In the genomic region with DNA sequence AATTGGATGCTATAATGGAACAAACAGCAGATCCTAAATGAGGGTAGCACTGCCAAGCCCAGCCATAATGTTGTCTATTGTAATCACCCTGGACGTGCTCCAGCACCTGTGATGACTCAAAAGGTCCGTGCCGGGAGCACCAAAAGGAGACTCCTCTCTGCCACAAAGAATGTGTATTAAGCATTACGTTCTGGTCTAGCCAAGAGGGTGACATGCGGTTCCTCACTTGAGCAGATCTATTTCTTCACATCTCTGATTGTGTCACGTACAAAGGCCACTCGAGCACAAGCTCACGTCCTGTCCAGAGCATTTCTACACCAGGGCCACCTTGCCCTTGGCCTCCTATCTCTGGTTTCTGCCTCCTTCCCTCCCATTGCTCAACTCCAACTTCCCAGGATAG, we compare ENCODE assay signal across 13 cellular contexts.
DNase-seq lines count a peak whose midpoint lies in the region; ATAC-seq and TF ChIP-seq lines count a peak whose summit lies in the region.
"Had no signal": no experiment of that assay in that cellular context is flagged by ENCODE, and none has a peak within 500 bp of the region (broad histone marks: within the 10 kb centered on the region; RNA-seq: fewer than 3 reads in every experiment).

No MANE protein-coding gene starts in this region.

- POLR2A ChIA-PET in RWPE1 (lab: Yijun Ruan, JAX; ENCODE audit: low non-redundant PET): no interaction called here

- no peak for ATAC-seq in HG02623 (IDR thresholded peaks at IDR 0.05; ENCODE audit: unreplicated experiment)

- H3K4me3 ChIP-seq in fibroblast of villous mesenchyme (ENCODE audit: low read depth, low read length): no peak overlapping the region
- H3K4me3 ChIP-seq: HAP-1, vagina had no signal

- TF ChIP-seq CTCF in RWPE1 (conservative IDR thresholded peaks at IDR 0.05; ENCODE audit: low read depth) (no peak), fibroblast of villous mesenchyme (IDR thresholded peaks at IDR 0.05; ENCODE audit: insufficient read depth, low read depth, low read length) (no peak)

- DNase-seq in AG08395 (ENCODE audit: low spot score): peak; percentile 17
- DNase-seq in HT-29 (ENCODE audit: low spot score): peak; percentile 33
- DNase-seq in RWPE1 (ENCODE audit: low spot score): peak; percentile 69
- peak; percentile 56 for DNase-seq in fibroblast of villous mesenchyme (ENCODE audit: low read depth)
- no peak for DNase-seq in GM19238 (ENCODE audit: insufficient read length, low spot score)
- DNase-seq in RPMI8226: no peak
- no peak for DNase-seq in NK-92 treated with Interleukin-12 subunit alpha and Interleukin-12 subunit beta, amount 100 ng/mL, for 24 hours (lab: John Stamatoyannopoulos, UW)
- DNase-seq: activated CD4-positive, alpha-beta T cell treated with anti-CD3 and anti-CD28 coated beads, Interleukin-2, amount 50 U/mL, for 4 hours; NCI-H69; SW 1271 had no signal

- peak overlapping the region; percentile 83 for H3K27ac ChIP-seq in RWPE1
- H3K27ac ChIP-seq: vagina had no signal

- CTCF ChIA-PET in RWPE1 (lab: Yijun Ruan, JAX): no interaction called here

Comparison
In these comparisons a context has a peak if more than half of its experiments do, and no peak if none do; other contexts are left out.
1. DNase-seq: peak in AG08395 (single experiment), HT-29 (single experiment), RWPE1 (single experiment) and fibroblast of villous mesenchyme (single experiment); none in GM19238 (single experiment), RPMI8226 (single experiment) and NK-92 treated with Interleukin-12 subunit alpha and Interleukin-12 subunit beta, amount 100 ng/mL, for 24 hours (single experiment).